Comparison of ENCODE assay signal across 27 cellular contexts in the genomic region with DNA sequence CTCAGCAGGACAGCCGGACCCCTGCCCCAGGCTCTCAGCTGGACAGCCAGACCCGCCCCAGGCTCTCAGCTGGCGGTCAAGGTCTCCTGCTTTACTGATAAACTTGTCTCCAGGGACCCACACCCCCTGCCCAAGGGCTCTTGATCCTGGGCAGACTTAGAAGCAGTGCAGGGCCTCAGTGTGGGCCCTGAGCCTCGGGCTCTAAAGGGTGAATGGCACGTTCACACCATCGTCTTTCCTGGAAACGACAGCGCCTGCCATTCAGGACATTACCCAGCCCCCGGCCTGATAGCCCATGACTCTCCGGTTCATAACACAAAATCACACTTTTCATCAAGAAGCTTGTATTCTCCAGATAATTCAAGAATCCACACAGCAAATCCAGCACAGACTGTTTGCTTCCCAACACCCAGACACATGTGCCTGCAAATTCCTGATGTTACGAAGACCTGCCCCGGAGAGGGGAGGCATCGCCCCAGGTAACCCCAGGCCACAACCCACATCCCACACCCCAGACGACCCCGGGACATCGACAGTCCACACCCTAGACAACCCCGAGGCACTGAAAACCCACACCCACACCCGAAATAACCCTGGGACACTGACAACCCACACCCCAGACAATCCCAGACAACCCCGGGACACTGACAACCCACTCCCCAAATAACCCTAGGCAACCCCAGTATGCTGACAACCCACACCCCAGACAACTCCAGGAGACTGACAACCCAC.
A peak's percentile ranks its signal among the peaks of the same experiment; 100 is the strongest.
DNase-seq lines count a peak whose midpoint lies in the region; ATAC-seq and TF ChIP-seq lines count a peak whose summit lies in the region.
"Had no signal": no experiment of that assay in that cellular context is flagged by ENCODE, and none has a peak within 500 bp of the region (broad histone marks: within the 10 kb centered on the region; RNA-seq: fewer than 3 reads in every experiment).

No MANE protein-coding gene starts in this region.

- POLR2A ChIA-PET in naive thymus-derived CD8-positive, alpha-beta T cell (lab: Charles Lee) = no interaction called here

- H3K27ac ChIP-seq in aorta (ENCODE audit: low read depth in 1 of 2, low read length in 2 of 2) = no peak overlapping the region
- H3K27ac ChIP-seq in mesendoderm (ENCODE audit: low read depth, low read length) = no peak overlapping the region

- no peak overlapping the region for H2BK15ac ChIP-seq in mesendoderm (replicated peaks; ENCODE audit: low read depth)

- H3K4me3 ChIP-seq in fibroblast of the aortic adventitia (ENCODE audit: low read depth, low read length) (no peak overlapping the region), aorta (ENCODE audit: low read length in 2 of 2) (no peak overlapping the region), mesendoderm (ENCODE audit: low read length) (no peak overlapping the region)
- H3K4me3 ChIP-seq: smooth muscle cell had no signal

- H3K36me3 ChIP-seq in aorta (ENCODE audit: control insufficient read depth in 1 of 2, insufficient read depth in 2 of 2, low read length in 1 of 2) = no peaks in the 10 kb centered on the region
- no peaks in the 10 kb centered on the region for H3K36me3 ChIP-seq in mesendoderm (ENCODE audit: control insufficient read depth, insufficient read depth, low read length)
- H3K36me3 ChIP-seq: BE2C, Peyer's patch had no signal

- TF ChIP-seq CTCF in fibroblast of the aortic adventitia (IDR thresholded peaks at IDR 0.05; ENCODE audit: insufficient read depth, low read length) = no peak

- peak overlapping the region; percentile 5 to 87 for H3K27ac Mint-ChIP-seq in stimulated activated naive CD8-positive, alpha-beta T cell treated with anti-CD3 and anti-CD28 coated beads, Interleukin-15, amount 100 ng/mL, for 72 hours
- H3K27ac Mint-ChIP-seq in naive thymus-derived CD8-positive, alpha-beta T cell = peak overlapping the region in 8 of 10 donors; percentile 12 to 86 (median 66)
- H3K27ac Mint-ChIP-seq in effector memory CD8-positive, alpha-beta T cell = no peak overlapping the region
- H3K27ac Mint-ChIP-seq: activated T-helper 17 cell treated with anti-CD3 and anti-CD28 coated beads, Interleukin-2, amount 50 U/mL, for 72 hours had no signal

- WGBS in aorta, 2 donors = 71 to 74% methylated on average over 19 of the region's 19 CpGs
- WGBS in mesendoderm (ENCODE audit: extremely low coverage, insufficient coverage, low lambda C conversion rate) = no CpG with 5 or more reads among the region's 19 CpGs

- H3K27me3 ChIP-seq in aorta (ENCODE audit: control insufficient read depth in 1 of 2, insufficient read depth in 2 of 2, low read length in 1 of 2) (no peaks in the 10 kb centered on the region), mesendoderm (ENCODE audit: insufficient read depth, low read length, poor library complexity) (no peaks in the 10 kb centered on the region)
- H3K27me3 ChIP-seq: Peyer's patch had no signal

- H3K4me1 ChIP-seq in aorta (ENCODE audit: control insufficient read depth in 1 of 2, insufficient read depth in 2 of 2, low read length in 2 of 2) = no peaks in the 10 kb centered on the region
- no peaks in the 10 kb centered on the region for H3K4me1 ChIP-seq in mesendoderm (ENCODE audit: control insufficient read depth, low read depth, low read length)
- H3K4me1 ChIP-seq: BE2C had no signal

- H3K4me2 ChIP-seq in mesendoderm (ENCODE audit: low read length) = no peak overlapping the region
- H3K4me2 ChIP-seq: smooth muscle cell had no signal

- H3K79me1 ChIP-seq in mesendoderm (ENCODE audit: low read length) = no peaks in the 10 kb centered on the region

- no peak overlapping the region for H3K56ac ChIP-seq in mesendoderm (ENCODE audit: low read length)

- H2BK120ac ChIP-seq in mesendoderm (ENCODE audit: low read depth, low read length) = no peak overlapping the region

- H3K18ac ChIP-seq in mesendoderm (ENCODE audit: low read length) = no peak overlapping the region

- H4K5ac ChIP-seq in mesendoderm (ENCODE audit: low read length) = no peak overlapping the region

- intact Hi-C loops in aorta (cut with DNase I) = loop anchor here in 1 of 2 donors (10.0 kb wide), 1 partner anchor 192 kb away; no protein-coding TSS in a partner anchor

- no peak for DNase-seq in stimulated activated naive CD8-positive, alpha-beta T cell treated with anti-CD3 and anti-CD28 coated beads, Interleukin-15, amount 100 ng/mL, for 72 hours
- no peak for DNase-seq in stimulated activated naive CD8-positive, alpha-beta T cell treated with anti-CD3 and anti-CD28 coated beads, Interleukin-15, Interleukin-2, amounts not matched to agents 100 U/mL and 50 U/mL, for 24 hours
- DNase-seq in fibroblast of the aortic adventitia (ENCODE audit: low read depth) (peak; percentile 7), aorta (no peak), mesendoderm (no peak)
- no peak for DNase-seq in naive thymus-derived CD8-positive, alpha-beta T cell
- DNase-seq in effector memory CD8-positive, alpha-beta T cell = no peak
- DNase-seq: activated CD4-positive, alpha-beta T cell treated with anti-CD3 and anti-CD28 coated beads, Interleukin-2, amount 50 U/mL, for 48 hours; activated CD8-positive, alpha-beta memory T cell treated with anti-CD3 and anti-CD28 coated beads, Interleukin-2, amount 50 U/mL, for 4 hours; activated naive CD4-positive, alpha-beta T cell treated with anti-CD3 and anti-CD28 coated beads, Interleukin-2, amount 50 U/mL, for 16 hours; BE2C; caudate nucleus; DMS79; GDM1; head of caudate nucleus; kidney glomerular epithelial cell; NCI-H1105 treated with DMSO at 0.1 percent for 48 hours; NCI-H2029; NCI-H226; occipital lobe; Peyer's patch; stimulated activated CD4-positive, alpha-beta T cell treated with anti-CD3 and anti-CD28 coated beads, Interleukin-1b, Interleukin-23, amount 100 ng/mL, for 48 hours; stimulated activated CD8-positive, alpha-beta memory T cell treated with anti-CD3 and anti-CD28 coated beads, Interleukin-4, amount 100 ng/mL, for 48 hours had no signal

- H3K79me2 ChIP-seq in mesendoderm (ENCODE audit: control insufficient read depth, insufficient read depth, low read length) = no peaks in the 10 kb centered on the region

- H2AK5ac ChIP-seq in mesendoderm (ENCODE audit: low read length) = no peak overlapping the region

- H3K4me3 Mint-ChIP-seq in stimulated activated naive CD8-positive, alpha-beta T cell treated with anti-CD3 and anti-CD28 coated beads, Interleukin-15, amount 100 ng/mL, for 72 hours = no peak overlapping the region
- peak overlapping the region in 8 of 10 donors; percentile 10 to 67 (median 46) for H3K4me3 Mint-ChIP-seq in naive thymus-derived CD8-positive, alpha-beta T cell
- no peak overlapping the region for H3K4me3 Mint-ChIP-seq in effector memory CD8-positive, alpha-beta T cell

- H4K8ac ChIP-seq in mesendoderm (ENCODE audit: low read depth, low read length) = no peak overlapping the region

- H3K23ac ChIP-seq in mesendoderm (ENCODE audit: low read length) = no peak overlapping the region

- no peaks in the 10 kb centered on the region for H3K9me3 ChIP-seq in aorta (ENCODE audit: control insufficient read depth, low read length)
- H3K9me3 ChIP-seq: BE2C, Peyer's patch had no signal

- peaks cover 26% of the 10 kb centered on the region for H3K4me1 Mint-ChIP-seq in stimulated activated naive CD8-positive, alpha-beta T cell treated with anti-CD3 and anti-CD28 coated beads, Interleukin-15, amount 100 ng/mL, for 72 hours
- peaks cover 8 to 30% (median 23%) of the 10 kb centered on the region in 4 donors for H3K4me1 Mint-ChIP-seq in naive thymus-derived CD8-positive, alpha-beta T cell
- H3K4me1 Mint-ChIP-seq in effector memory CD8-positive, alpha-beta T cell (ENCODE audit: low read depth in 2 of 2) = peaks cover 0 to 4% of the 10 kb centered on the region in 2 donors

- H3K4ac ChIP-seq in mesendoderm (ENCODE audit: low read depth, low read length) = no peak overlapping the region

- no peak for ATAC-seq in stimulated activated naive CD8-positive, alpha-beta T cell treated with anti-CD3 and anti-CD28 coated beads, Interleukin-15, amount 100 ng/mL, for 72 hours
- ATAC-seq in stimulated activated naive CD8-positive, alpha-beta T cell treated with anti-CD3 and anti-CD28 coated beads, Interleukin-15, Interleukin-2, amounts not matched to agents 100 U/mL and 50 U/mL, for 24 hours = no peak
- no peak for ATAC-seq in naive thymus-derived CD8-positive, alpha-beta T cell
- ATAC-seq in aorta (ENCODE audit: low FRiP score) = peak; percentile 8
- no peak for ATAC-seq in effector memory CD8-positive, alpha-beta T cell (replicated peaks)
- no peak for ATAC-seq in GM21529 (IDR thresholded peaks at IDR 0.05; ENCODE audit: unreplicated experiment)
- ATAC-seq: activated CD4-positive, CD25-positive, alpha-beta regulatory T cell treated with anti-CD3 and anti-CD28 coated beads, Interleukin-2, amount 50 U/mL, for 24 hours; activated T-helper 17 cell treated with anti-CD3 and anti-CD28 coated beads, Interleukin-2, amount 50 U/mL, for 72 hours had no signal

- no peak overlapping the region for H2BK5ac ChIP-seq in mesendoderm (ENCODE audit: low read length)

- no peaks in the 10 kb centered on the region for H3K9me3 Mint-ChIP-seq in stimulated activated naive CD8-positive, alpha-beta T cell treated with anti-CD3 and anti-CD28 coated beads, Interleukin-15, amount 100 ng/mL, for 72 hours
- no peaks in the 10 kb centered on the region for H3K9me3 Mint-ChIP-seq in naive thymus-derived CD8-positive, alpha-beta T cell
- H3K9me3 Mint-ChIP-seq in effector memory CD8-positive, alpha-beta T cell = no peaks in the 10 kb centered on the region
- H3K9me3 Mint-ChIP-seq: activated T-helper 17 cell treated with anti-CD3 and anti-CD28 coated beads, Interleukin-2, amount 50 U/mL, for 72 hours had no signal

- H3K36me3 Mint-ChIP-seq in naive thymus-derived CD8-positive, alpha-beta T cell = no peaks in the 10 kb centered on the region
- H3K36me3 Mint-ChIP-seq in effector memory CD8-positive, alpha-beta T cell (ENCODE audit: insufficient read depth) = no peaks in the 10 kb centered on the region

- H3K27me3 Mint-ChIP-seq in stimulated activated naive CD8-positive, alpha-beta T cell treated with anti-CD3 and anti-CD28 coated beads, Interleukin-15, amount 100 ng/mL, for 72 hours = peaks cover 23% of the 10 kb centered on the region
- peaks cover 2 to 16% (median 8%) of the 10 kb centered on the region in 5 donors for H3K27me3 Mint-ChIP-seq in naive thymus-derived CD8-positive, alpha-beta T cell
- H3K27me3 Mint-ChIP-seq in effector memory CD8-positive, alpha-beta T cell = peaks cover 16 to 37% of the 10 kb centered on the region in 2 donors

- no peak overlapping the region for H3K9ac ChIP-seq in mesendoderm (ENCODE audit: low read length)

Comparison
In these comparisons a context has a peak if more than half of its experiments do, and no peak if none do; other contexts are left out.
1. H3K27ac Mint-ChIP-seq: peak in stimulated activated naive CD8-positive, alpha-beta T cell treated with anti-CD3 and anti-CD28 coated beads, Interleukin-15, amount 100 ng/mL, for 72 hours (2 of 2) and naive thymus-derived CD8-positive, alpha-beta T cell (8 of 10); none in effector memory CD8-positive, alpha-beta T cell (0 of 2).
2. H3K4me3 Mint-ChIP-seq: peak in naive thymus-derived CD8-positive, alpha-beta T cell (8 of 10); none in stimulated activated naive CD8-positive, alpha-beta T cell treated with anti-CD3 and anti-CD28 coated beads, Interleukin-15, amount 100 ng/mL, for 72 hours (0 of 2) and effector memory CD8-positive, alpha-beta T cell (0 of 2).